ENCODE assay signal across 9 cellular contexts in genomic region chr5:41636605-41637004, GRCh38.
A peak's percentile ranks its signal among the peaks of the same experiment; 100 is the strongest.
DNase-seq lines count a peak whose midpoint lies in the region; ATAC-seq and TF ChIP-seq lines count a peak whose summit lies in the region.
"Had no signal": no experiment of that assay in that cellular context is flagged by ENCODE, and none has a peak within 500 bp of the region (broad histone marks: within the 10 kb centered on the region; RNA-seq: fewer than 3 reads in every experiment).

No MANE protein-coding gene starts in this region.

- no peak overlapping the region for H3K4me2 ChIP-seq in hepatocyte

- peak; percentile 76 for ATAC-seq in HG02938 (IDR thresholded peaks at IDR 0.05; ENCODE audit: unreplicated experiment)

- no peaks in the 10 kb centered on the region for H3K4me1 ChIP-seq in hepatocyte (ENCODE audit: insufficient read depth)

- no peaks in the 10 kb centered on the region for H3K27me3 ChIP-seq in hepatocyte
- H3K27me3 ChIP-seq: BLaER1 treated with 17β-estradiol and CSF1 and Interleukin-3, amounts not matched to agents 10 nM and 100 nM had no signal

- H3K9me2 ChIP-seq in hepatocyte (replicated peaks; ENCODE audit: insufficient read depth), result no peaks in the 10 kb centered on the region

- H2AFZ ChIP-seq in hepatocyte, result no peak overlapping the region

- no peaks in the 10 kb centered on the region for H3K79me2 ChIP-seq in hepatocyte

- no peaks in the 10 kb centered on the region for H3K9me3 ChIP-seq in hepatocyte (ENCODE audit: low read depth)
- H3K9me3 ChIP-seq: BLaER1 treated with 17β-estradiol and CSF1 and Interleukin-3, amounts not matched to agents 10 nM and 100 nM had no signal

- H3K4me3 ChIP-seq in hepatocyte, result no peak overlapping the region
- H3K4me3 ChIP-seq: BLaER1 treated with 17β-estradiol and CSF1 and Interleukin-3, amounts not matched to agents 10 nM and 100 nM had no signal

- DNase-seq in NCI-H1417 (lab: John Stamatoyannopoulos, UW), result peak in 2 of 3 experiments; percentile 52 to 90
- DNase-seq in NCI-H1417 treated with DMSO at 0.1 percent for 48 hours (lab: John Stamatoyannopoulos, UW), result no peak
- peak; percentile 68 to 82 for DNase-seq in NCI-H524 (lab: John Stamatoyannopoulos, UW)
- peak; percentile 31 for DNase-seq in hepatocyte (ENCODE audit: low spot score)
- no peak for DNase-seq in activated gamma-delta T cell (lab: John Stamatoyannopoulos, UW)
- no peak for DNase-seq in RWPE1 (ENCODE audit: low spot score)
- DNase-seq in activated CD4-positive, CD25-positive, alpha-beta regulatory T cell treated with anti-CD3 and anti-CD28 coated beads, Interleukin-2, amount 50 U/mL, for 72 hours, result no peak

- H3K36me3 ChIP-seq in hepatocyte (replicated peaks; ENCODE audit: insufficient read depth, low read depth), result no peaks in the 10 kb centered on the region
- H3K36me3 ChIP-seq: BLaER1 treated with 17β-estradiol and CSF1 and Interleukin-3, amounts not matched to agents 10 nM and 100 nM had no signal

- CTCF ChIA-PET in RWPE1 (lab: Yijun Ruan, JAX), result interaction anchor here (0.5 to 1.1 kb wide), 4 partner anchors 75 to 421 kb away, joined by 3 to 6 read pairs (median 4); no protein-coding TSS in a partner anchor

- H3K27ac ChIP-seq in hepatocyte (no peak overlapping the region), RWPE1 (no peak overlapping the region)
- H3K27ac ChIP-seq: BLaER1 treated with 17β-estradiol and CSF1 and Interleukin-3, amounts not matched to agents 10 nM and 100 nM had no signal

- WGBS in hepatocyte (ENCODE audit: low lambda C conversion rate, missing lambda C conversion rate), result 84% methylated on average over 2 of the region's 2 CpGs

- POLR2A ChIA-PET in RWPE1 (lab: Yijun Ruan, JAX; ENCODE audit: low non-redundant PET), result no interaction called here

- no peaks in the 10 kb centered on the region for H4K20me1 ChIP-seq in hepatocyte (ENCODE audit: insufficient read depth, poor library complexity, severe bottlenecking)
- H4K20me1 ChIP-seq: BLaER1 treated with 17β-estradiol and CSF1 and Interleukin-3, amounts not matched to agents 10 nM and 100 nM had no signal

- TF ChIP-seq CTCF in hepatocyte (IDR thresholded peaks at IDR 0.05; ENCODE audit: poor library complexity), result peak; percentile 26
- no peak for TF ChIP-seq CTCF in RWPE1 (conservative IDR thresholded peaks at IDR 0.05; ENCODE audit: low read depth)

Comparison
In these comparisons a context has a peak if more than half of its experiments do, and no peak if none do; other contexts are left out.
1. DNase-seq: peak in NCI-H1417 (2 of 3), NCI-H524 (2 of 2) and hepatocyte (single experiment); none in NCI-H1417 treated with DMSO at 0.1 percent for 48 hours (single experiment), activated gamma-delta T cell (single experiment), RWPE1 (single experiment) and activated CD4-positive, CD25-positive, alpha-beta regulatory T cell treated with anti-CD3 and anti-CD28 coated beads, Interleukin-2, amount 50 U/mL, for 72 hours (single experiment).